Comparison of ENCODE assay signal across 12 cellular contexts in genomic region chr3:111669926-111670630, GRCh38. TPM values are rescaled to one million over a fixed set of nuclear protein-coding genes. Genes with fewer than 3 reads are reported as not detected.
A peak's percentile ranks its signal among the peaks of the same experiment; 100 is the strongest.
DNase-seq lines count a peak whose midpoint lies in the region; ATAC-seq and TF ChIP-seq lines count a peak whose summit lies in the region.
"Had no signal": no experiment of that assay in that cellular context is flagged by ENCODE, and none has a peak within 500 bp of the region (broad histone marks: within the 10 kb centered on the region; RNA-seq: fewer than 3 reads in every experiment).

No MANE protein-coding gene starts in this region.

- H3K9me3 ChIP-seq in CD8-positive, alpha-beta T cell (ENCODE audit: low read length) = no peaks in the 10 kb centered on the region
- H3K9me3 ChIP-seq in mesodermal cell (ENCODE audit: control insufficient read depth, low read length) (no peaks in the 10 kb centered on the region), heart left ventricle (no peaks in the 10 kb centered on the region)
- H3K9me3 ChIP-seq: neutrophil had no signal

- H3K36me3 ChIP-seq in CD8-positive, alpha-beta T cell (ENCODE audit: insufficient read depth, low read length) = no peaks in the 10 kb centered on the region
- H3K36me3 ChIP-seq in brain microvascular endothelial cell (replicated peaks) = no peaks in the 10 kb centered on the region
- H3K36me3 ChIP-seq in mesodermal cell (ENCODE audit: control insufficient read depth, insufficient read depth, low read length) = no peaks in the 10 kb centered on the region
- H3K36me3 ChIP-seq in heart left ventricle = no peaks in the 10 kb centered on the region
- H3K36me3 ChIP-seq: neutrophil had no signal

- TF ChIP-seq CTCF in CD8-positive, alpha-beta T cell (IDR thresholded peaks at IDR 0.05) = no peak
- no peak for TF ChIP-seq CTCF in brain microvascular endothelial cell (IDR thresholded peaks at IDR 0.05; ENCODE audit: low read depth, low read length, missing control alignments)
- no peak for TF ChIP-seq CTCF in heart left ventricle (IDR thresholded peaks at IDR 0.05)

- WGBS in mesodermal cell (ENCODE audit: insufficient coverage in 2 of 2), 2 experiments = 79 to 81% methylated on average over 4 to 6 of the region's 7 CpGs
- WGBS in heart left ventricle, 4 donors = 77 to 86% (median 80%) methylated on average over 7 of the region's 7 CpGs

- peaks cover 18% of the 10 kb centered on the region for H3K36me3 Mint-ChIP-seq in CD8-positive, alpha-beta T cell
- H3K36me3 Mint-ChIP-seq in stimulated activated memory B cell treated with anti-CD40 and anti-IgM and Interleukin-4, amounts not matched to agents 10 μg/mL and 1 μg/mL and 100 μg/mL, for 72 hours = no peaks in the 10 kb centered on the region

- TF ChIP-seq POLR2A in heart left ventricle (IDR thresholded peaks at IDR 0.05) = no peak

- H3K4me1 ChIP-seq in CD8-positive, alpha-beta T cell (ENCODE audit: insufficient read depth, low read length) = peaks cover 60% of the 10 kb centered on the region
- H3K4me1 ChIP-seq in mesodermal cell (ENCODE audit: control insufficient read depth, insufficient read depth, low read length, poor library complexity, severe bottlenecking) (peaks cover 52% of the 10 kb centered on the region), heart left ventricle (peaks cover 0 to 33% (median 9%) of the 10 kb centered on the region in 12 donors)

- in situ Hi-C loops in brain microvascular endothelial cell (cut with HindIII; ENCODE audit: low pct_ligation_motif_present, low sequenced_read_pairs) = no loop called here

- no peak for DNase-seq in CD8-positive, alpha-beta T cell
- DNase-seq in NCI-H226 (peak; percentile 72), brain microvascular endothelial cell (peak; percentile 68), heart left ventricle (no peak), posterior vena cava (ENCODE audit: low spot score) (no peak)
- DNase-seq: activated T-cell treated with anti-CD3 and anti-CD28 coated beads for 4 hours, RPMI8226 had no signal

- CTCF ChIA-PET in CD8-positive, alpha-beta T cell (lab: Charles Lee) = interaction anchor here (0.9 to 3.5 kb wide), 14 partner anchors 7 to 459 kb away, joined by 3 to 16 read pairs (median 4); no protein-coding TSS in a partner anchor

- POLR2A ChIA-PET in CD8-positive, alpha-beta T cell (lab: Charles Lee) = interaction anchor here (0.5 to 1.7 kb wide), 6 partner anchors 21 to 309 kb away, joined by 3 to 6 read pairs (median 4); partner anchors contain the start of gene ABHD10

- no peak for ATAC-seq in CD8-positive, alpha-beta T cell
- no peak for ATAC-seq in heart left ventricle
- ATAC-seq in GM18858 (IDR thresholded peaks at IDR 0.05; ENCODE audit: unreplicated experiment) = no peak
- no peak for ATAC-seq in stimulated activated memory B cell treated with anti-CD40 and anti-IgM and Interleukin-4, amounts not matched to agents 10 μg/mL and 1 μg/mL and 100 μg/mL, for 72 hours

- no peak overlapping the region for H3K4me3 Mint-ChIP-seq in CD8-positive, alpha-beta T cell
- H3K4me3 Mint-ChIP-seq in stimulated activated memory B cell treated with anti-CD40 and anti-IgM and Interleukin-4, amounts not matched to agents 10 μg/mL and 1 μg/mL and 100 μg/mL, for 72 hours = no peak overlapping the region

- H3K9me3 Mint-ChIP-seq in CD8-positive, alpha-beta T cell = no peaks in the 10 kb centered on the region
- no peaks in the 10 kb centered on the region for H3K9me3 Mint-ChIP-seq in stimulated activated memory B cell treated with anti-CD40 and anti-IgM and Interleukin-4, amounts not matched to agents 10 μg/mL and 1 μg/mL and 100 μg/mL, for 72 hours

- H3K27ac ChIP-seq in CD8-positive, alpha-beta T cell (ENCODE audit: low read depth, low read length) = no peak overlapping the region
- H3K27ac ChIP-seq in brain microvascular endothelial cell (peak overlapping the region; percentile 64), mesodermal cell (ENCODE audit: low read depth, low read length, severe bottlenecking) (peak overlapping the region; percentile 74), heart left ventricle (no peak overlapping the region)
- H3K27ac ChIP-seq: HL-60, neutrophil had no signal

- H3K27me3 ChIP-seq in CD8-positive, alpha-beta T cell (ENCODE audit: insufficient read depth, low read length) = no peaks in the 10 kb centered on the region
- H3K27me3 ChIP-seq in brain microvascular endothelial cell (replicated peaks) (no peaks in the 10 kb centered on the region), heart left ventricle (no peaks in the 10 kb centered on the region)
- H3K27me3 ChIP-seq: neutrophil had no signal

- peaks cover 82% of the 10 kb centered on the region for H3K4me1 Mint-ChIP-seq in CD8-positive, alpha-beta T cell (ENCODE audit: low read depth)
- peaks cover 30% of the 10 kb centered on the region for H3K4me1 Mint-ChIP-seq in stimulated activated memory B cell treated with anti-CD40 and anti-IgM and Interleukin-4, amounts not matched to agents 10 μg/mL and 1 μg/mL and 100 μg/mL, for 72 hours

- peak overlapping the region; percentile 34 for H3K27ac Mint-ChIP-seq in CD8-positive, alpha-beta T cell
- no peak overlapping the region for H3K27ac Mint-ChIP-seq in stimulated activated memory B cell treated with anti-CD40 and anti-IgM and Interleukin-4, amounts not matched to agents 10 μg/mL and 1 μg/mL and 100 μg/mL, for 72 hours

- intact Hi-C loops in CD8-positive, alpha-beta T cell (cut with DNase I, micrococcal nuclease) = loop anchor here (1.0 to 10.0 kb wide), 9 partner anchors 21 to 297 kb away; no protein-coding TSS in a partner anchor
- intact Hi-C loops in heart left ventricle (cut with DNase I) = loop anchor here in 6 of 10 donors (1.0 to 10.0 kb wide), 8 partner anchors 42 to 375 kb away; no protein-coding TSS in a partner anchor
- intact Hi-C loops in posterior vena cava (cut with DNase I) = loop anchor here in 1 of 2 donors (2.0 kb wide), 1 partner anchor 343 kb away; no protein-coding TSS in a partner anchor

- H3K4me3 ChIP-seq in CD8-positive, alpha-beta T cell (ENCODE audit: low read depth, low read length) = no peak overlapping the region
- H3K4me3 ChIP-seq in brain microvascular endothelial cell (ENCODE audit: low read depth, low read length) (no peak overlapping the region), mesodermal cell (ENCODE audit: extremely low read depth, insufficient read depth, low read length, poor library complexity, severe bottlenecking) (no peak overlapping the region), heart left ventricle (no peak overlapping the region)

- no peaks in the 10 kb centered on the region for H3K27me3 Mint-ChIP-seq in CD8-positive, alpha-beta T cell (ENCODE audit: low read depth)
- H3K27me3 Mint-ChIP-seq in stimulated activated memory B cell treated with anti-CD40 and anti-IgM and Interleukin-4, amounts not matched to agents 10 μg/mL and 1 μg/mL and 100 μg/mL, for 72 hours = no peaks in the 10 kb centered on the region

RNA-seq across cellular contexts. Expression of gene PLCXD2, which starts 4.4 kb away (rescaled TPM):
- 10 to 100 TPM; 52.6 to 52.8 TPM for total RNA-seq in CD8-positive, alpha-beta T cell
- 2.6 TPM for polyA plus RNA-seq in mesodermal cell (2013, experiment 1 of 2)
- 1.6 TPM for polyA plus RNA-seq in mesodermal cell (2013, experiment 2 of 2)
- total RNA-seq in heart left ventricle (1 to 10 TPM in 8 of 9 donors, under 1 TPM in 1; 0.69 to 6.0 (median 2.8) TPM), posterior vena cava (under 1 TPM; 0.69 to 0.95 TPM)
- 1 to 10 TPM; 1.0 to 1.6 TPM for polyA plus RNA-seq in heart left ventricle

Comparison
In these comparisons a context has a peak if more than half of its experiments do, and no peak if none do; other contexts are left out.
1. DNase-seq: peak in NCI-H226 (single experiment) and brain microvascular endothelial cell (single experiment); none in CD8-positive, alpha-beta T cell (0 of 7), heart left ventricle (0 of 5) and posterior vena cava (single experiment).
2. H3K27ac ChIP-seq: peak in brain microvascular endothelial cell (single experiment) and mesodermal cell (single experiment); none in CD8-positive, alpha-beta T cell (single experiment) and heart left ventricle (0 of 12).
3. RNA of gene PLCXD2, which starts 4.4 kb away (total RNA-seq): 52.6 to 52.8 TPM in CD8-positive, alpha-beta T cell; 0.69 to 6.0 TPM in heart left ventricle and 0.69 to 0.95 TPM in posterior vena cava; every median in the first group is over 4 times any median in the second.